17 cellular contexts compared by ENCODE assay signal in the genomic region with DNA sequence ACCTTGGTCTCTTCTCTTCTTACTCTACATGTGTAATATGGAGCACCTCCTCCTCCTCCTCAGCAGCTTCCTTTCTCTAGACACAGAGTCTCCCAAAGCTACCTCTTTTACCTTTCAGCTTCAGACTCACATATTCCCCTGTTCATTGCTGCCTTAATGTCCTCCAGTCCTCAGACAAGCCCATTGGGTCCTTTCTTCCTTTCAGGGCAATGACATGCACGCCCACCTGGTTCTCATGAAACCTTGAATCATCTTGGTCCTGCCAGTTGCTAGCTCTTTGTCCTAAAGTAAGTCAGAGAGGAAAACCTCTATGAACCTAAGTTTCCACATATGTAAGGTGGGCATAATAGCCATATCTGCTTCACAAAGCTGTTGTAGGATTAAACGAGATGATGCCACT.
DNase-seq lines count a peak whose midpoint lies in the region; ATAC-seq, FAIRE-seq and TF ChIP-seq lines count a peak whose summit lies in the region.
"Had no signal": no experiment of that assay in that cellular context is flagged by ENCODE, and none has a peak within 500 bp of the region (broad histone marks: within the 10 kb centered on the region; RNA-seq: fewer than 3 reads in every experiment).

No MANE protein-coding gene starts in this region.

- peaks cover 55% of the 10 kb centered on the region for H3K4me1 ChIP-seq in cardiac muscle cell (ENCODE audit: low read depth)
- H3K4me1 ChIP-seq in H1 (replicated peaks in 1 of 4; ENCODE audit: control insufficient read depth in 3 of 4, insufficient read depth in 4 of 4, low read length in 3 of 4): 0 out of 7 replicates have a peak, but pooled peaks cover 0 to 2% (median 0%) of the 10 kb centered on the region in 4 experiments
- peaks cover 35 to 39% of the 10 kb centered on the region in 2 experiments for H3K4me1 ChIP-seq in trophoblast cell (ENCODE audit: control insufficient read depth in 1 of 2, insufficient read depth in 2 of 2, low read length in 2 of 2)
- H3K4me1 ChIP-seq in uterus: no peaks in the 10 kb centered on the region

- H2BK120ac ChIP-seq in H1 (replicated peaks; ENCODE audit: low read depth, low read length) (no peak overlapping the region), trophoblast cell (ENCODE audit: insufficient read depth, low read length, poor library complexity) (peak overlapping the region; percentile 89)

- ATAC-seq in Right ventricle myocardium superior (ENCODE audit: poor library complexity): no peak
- ATAC-seq in GM18873 (IDR thresholded peaks at IDR 0.05; ENCODE audit: low FRiP score, unreplicated experiment): no peak

- H4K5ac ChIP-seq in H1 (ENCODE audit: insufficient read length, low read depth, low read length): no peak overlapping the region

- H3K9me3 ChIP-seq in cardiac muscle cell (ENCODE audit: low read depth) (no peaks in the 10 kb centered on the region), H1 (ENCODE audit: insufficient read depth in 2 of 2, low read depth in 1 of 2, low read length in 1 of 2) (no peaks in the 10 kb centered on the region), trophoblast cell (ENCODE audit: insufficient read depth, low read depth, low read length) (no peaks in the 10 kb centered on the region), uterus (no peaks in the 10 kb centered on the region)

- H3K14ac ChIP-seq in H1 (ENCODE audit: insufficient read length): no peak overlapping the region
- H3K14ac ChIP-seq in trophoblast cell (ENCODE audit: low read length): peak overlapping the region; percentile 60

- H3K56ac ChIP-seq in H1 (replicated peaks; ENCODE audit: insufficient read length, low read depth, low read length): no peak overlapping the region

- H3K23ac ChIP-seq in H1 (ENCODE audit: insufficient read length): no peak overlapping the region
- no peak overlapping the region for H3K23ac ChIP-seq in trophoblast cell (ENCODE audit: low read length)

- H3K4me2 ChIP-seq in H1 (ENCODE audit: insufficient read depth in 1 of 2, low read depth in 2 of 2, low read length in 2 of 2): no peak overlapping the region
- H3K4me2 ChIP-seq in trophoblast cell (ENCODE audit: low read length): no peak overlapping the region

- no peak overlapping the region for H4K91ac ChIP-seq in H1 (replicated peaks; ENCODE audit: insufficient read length, low read length)
- peak overlapping the region; percentile 89 for H4K91ac ChIP-seq in trophoblast cell (ENCODE audit: low read depth, low read length)

- 79% methylated on average over 2 of the region's 2 CpGs; no CpG with 5 or more reads in 1 of the 2 experiments for WGBS in H1 (ENCODE audit: extremely low coverage in 1 of 2, insufficient coverage in 1 of 2, insufficient read length in 1 of 2, insufficient replicate concordance in 2 of 2, low coverage in 1 of 2, low lambda C conversion rate in 2 of 2, missing lambda C conversion rate in 1 of 2), 2 experiments
- WGBS in trophoblast cell (ENCODE audit: extremely low coverage, insufficient coverage, insufficient read length): no CpG with 5 or more reads among the region's 2 CpGs

- DNase-seq in cardiac muscle cell (ENCODE audit: low read depth in 1 of 2, low spot score in 1 of 2): no peak
- no peak for DNase-seq in Right ventricle myocardium superior
- DNase-seq in H1 (ENCODE audit: low read depth in 1 of 2, low spot score in 2 of 2): no peak
- no peak for DNase-seq in trophoblast cell
- DNase-seq in GM19239 (ENCODE audit: insufficient read length, low spot score): no peak
- no peak for DNase-seq in uterus
- DNase-seq: COR-L47, DMS153, GOT3, NCI-H1048, NCI-H146, NCI-H2081, NCI-H510A, NCI-H774, RPMI8226 had no signal

- no peak for TF ChIP-seq POLR2A in H1 (IDR thresholded peaks at IDR 0.05; ENCODE audit: control extremely low read depth in 1 of 2, low read depth in 2 of 2, low read length in 2 of 2)
- no peak for TF ChIP-seq POLR2A in uterus (IDR thresholded peaks at IDR 0.05)

- POLR2A ChIA-PET in H1 (lab: Charles Lee; ENCODE audit: partially characterized antibody): interaction anchor here (1.7 kb wide), 1 partner anchor 214 kb away, joined by 5 read pairs; no protein-coding TSS in a partner anchor

- CTCF ChIA-PET in H1 (lab: Charles Lee; ENCODE audit: partially characterized antibody): interaction anchor here (0.6 to 10.6 kb wide), 48 partner anchors 11 to 969 kb away, joined by 3 to 94 read pairs (median 6); no protein-coding TSS in a partner anchor

- H2BK20ac ChIP-seq in H1 (ENCODE audit: low read length): 0 out of 2 replicates have a peak overlapping the region, but pooled peaks have one; percentile 40

- no peak overlapping the region for H3K9ac ChIP-seq in H1 (replicated peaks in 1 of 4; ENCODE audit: extremely low read depth in 1 of 4, low read depth in 3 of 4, low read length in 3 of 4)
- H3K9ac ChIP-seq in trophoblast cell (ENCODE audit: low read length): no peak overlapping the region

- intact Hi-C loops in Right ventricle myocardium superior (cut with DNase I): no loop called here
- intact Hi-C loops in uterus (cut with DNase I; ENCODE audit: low total_unique reads): no loop called here

- no peak for TF ChIP-seq EP300 in H1 (IDR thresholded peaks at IDR 0.05; ENCODE audit: borderline replicate concordance in 1 of 2, low read depth in 2 of 2, low read length in 2 of 2)

- H3K27me3 ChIP-seq in cardiac muscle cell (no peaks in the 10 kb centered on the region), H1 (replicated peaks in 1 of 4; ENCODE audit: control insufficient read depth in 3 of 4, extremely low read depth in 1 of 4, insufficient read depth in 3 of 4, low read length in 3 of 4) (no peaks in the 10 kb centered on the region), trophoblast cell (ENCODE audit: insufficient read depth, low read length) (no peaks in the 10 kb centered on the region), uterus (no peaks in the 10 kb centered on the region)

- H2BK12ac ChIP-seq in H1 (ENCODE audit: low read depth, low read length) (no peak overlapping the region), trophoblast cell (ENCODE audit: low read length) (peak overlapping the region; percentile 92)

- no peak overlapping the region for H3K4me3 ChIP-seq in cardiac muscle cell
- no peak overlapping the region for H3K4me3 ChIP-seq in H1 (ENCODE audit: extremely low read depth in 1 of 4, insufficient read depth in 2 of 4, low read depth in 3 of 4, low read length in 4 of 4)
- no peak overlapping the region for H3K4me3 ChIP-seq in trophoblast cell (ENCODE audit: low read depth, low read length)
- H3K4me3 ChIP-seq in uterus: no peak overlapping the region

- H4K8ac ChIP-seq in H1 (ENCODE audit: extremely low read depth, insufficient read depth, low read length): no peak overlapping the region
- H4K8ac ChIP-seq in trophoblast cell (ENCODE audit: low read depth, low read length): peak overlapping the region; percentile 67

- H3K79me2 ChIP-seq in H1 (ENCODE audit: control insufficient read depth in 1 of 2, insufficient read depth in 2 of 2, low read length in 2 of 2) (no peaks in the 10 kb centered on the region), trophoblast cell (ENCODE audit: control insufficient read depth, insufficient read depth, low read length, poor library complexity) (peaks cover 2% of the 10 kb centered on the region)

- no peak overlapping the region for H2BK15ac ChIP-seq in H1 (ENCODE audit: low read length)

- H4K20me1 ChIP-seq in H1 (replicated peaks in 1 of 2; ENCODE audit: control insufficient read depth in 1 of 2, insufficient read depth in 2 of 2, low read length in 2 of 2): no peaks in the 10 kb centered on the region

- no peaks in the 10 kb centered on the region for H3K79me1 ChIP-seq in H1 (ENCODE audit: low read depth, low read length)
- peaks cover 48% of the 10 kb centered on the region for H3K79me1 ChIP-seq in trophoblast cell (ENCODE audit: low read length)

- no peak for TF ChIP-seq RAD21 in H1 (IDR thresholded peaks at IDR 0.05 in 1 of 2, conservative IDR thresholded peaks at IDR 0.05 in 1 of 2; ENCODE audit: low read depth in 2 of 2, low read length in 2 of 2)

- TF ChIP-seq CTCF in cardiac muscle cell (IDR thresholded peaks at IDR 0.05; ENCODE audit: low read depth, low read length): no peak
- TF ChIP-seq CTCF in H1 (IDR thresholded peaks at IDR 0.05; ENCODE audit: control extremely low read depth in 1 of 3, insufficient read depth in 1 of 3, low read depth in 1 of 3, low read length in 3 of 3): no peak
- TF ChIP-seq CTCF in uterus (IDR thresholded peaks at IDR 0.05): no peak

- H4K12ac ChIP-seq in trophoblast cell (ENCODE audit: low read depth, low read length): no peak overlapping the region

- H2AFZ ChIP-seq in H1 (ENCODE audit: low read length) (no peak overlapping the region), trophoblast cell (ENCODE audit: insufficient read depth, low read length, poor library complexity) (no peak overlapping the region)

- H2AK5ac ChIP-seq in H1 (ENCODE audit: low read depth, low read length) (no peak overlapping the region), trophoblast cell (ENCODE audit: low read length) (peak overlapping the region; percentile 46)

- H3K18ac ChIP-seq in H1 (ENCODE audit: extremely low read depth, low read length): no peak overlapping the region
- peak overlapping the region; percentile 62 for H3K18ac ChIP-seq in trophoblast cell (ENCODE audit: low read length)

- H3K4ac ChIP-seq in H1 (replicated peaks; ENCODE audit: insufficient read length, low read depth, low read length) (no peak overlapping the region), trophoblast cell (ENCODE audit: low read depth, low read length) (peak overlapping the region; percentile 52)

- H3K36me3 ChIP-seq in cardiac muscle cell: no peaks in the 10 kb centered on the region
- H3K36me3 ChIP-seq in H1 (ENCODE audit: control insufficient read depth in 2 of 4, insufficient read depth in 4 of 4, low read length in 3 of 4): no peaks in the 10 kb centered on the region
- no peaks in the 10 kb centered on the region for H3K36me3 ChIP-seq in trophoblast cell (ENCODE audit: control insufficient read depth in 1 of 2, insufficient read depth in 2 of 2, low read length in 2 of 2)
- H3K36me3 ChIP-seq in uterus: no peaks in the 10 kb centered on the region

- no peak overlapping the region for H2BK5ac ChIP-seq in H1 (ENCODE audit: low read depth, low read length)
- H2BK5ac ChIP-seq in trophoblast cell (ENCODE audit: low read depth, low read length, poor library complexity): peak overlapping the region; percentile 73

- FAIRE-seq in H1 (lab: Jason Lieb, UNC) (no peak), GM19239 (lab: Jason Lieb, UNC) (no peak)
- FAIRE-seq: GM12892 had no signal

- H3K23me2 ChIP-seq in H1 (ENCODE audit: low read depth, low read length): no peaks in the 10 kb centered on the region

- H3K27ac ChIP-seq in cardiac muscle cell: peak overlapping the region; percentile 73
- H3K27ac ChIP-seq in H1 (ENCODE audit: low read depth, low read length): no peak overlapping the region
- peak overlapping the region; percentile 87 for H3K27ac ChIP-seq in trophoblast cell (ENCODE audit: low read depth, low read length)
- H3K27ac ChIP-seq in uterus: no peak overlapping the region

TF ChIP-seq in H1, 55 proteins besides CTCF, POLR2A, EP300 and RAD21 (continues in another document):
- TF ChIP-seq FOSL1 (IDR thresholded peaks at IDR 0.05; ENCODE audit: insufficient read depth, low read depth, low read length) (no peak), RXRA (IDR thresholded peaks at IDR 0.05; ENCODE audit: insufficient read depth, low read depth, low read length) (no peak), CHD1 (IDR thresholded peaks at IDR 0.05; ENCODE audit: low read depth, low read length) (no peak), BACH1 (IDR thresholded peaks at IDR 0.05; ENCODE audit: low read length) (no peak), SIX5 (IDR thresholded peaks at IDR 0.05; ENCODE audit: low read depth, low read length) (no peak)

Comparison
In these comparisons a context has a peak if more than half of its experiments do, and no peak if none do; other contexts are left out.
1. H3K27ac ChIP-seq: peak in cardiac muscle cell (single experiment) and trophoblast cell (single experiment); none in H1 (single experiment) and uterus (0 of 2).